ENCODE assay signal across 24 cellular contexts in genomic region chr1:17632106-17632505, GRCh38.
DNase-seq lines count a peak whose midpoint lies in the region; ATAC-seq, FAIRE-seq and TF ChIP-seq lines count a peak whose summit lies in the region.
"Had no signal": no experiment of that assay in that cellular context is flagged by ENCODE, and none has a peak within 500 bp of the region (broad histone marks: within the 10 kb centered on the region; RNA-seq: fewer than 3 reads in every experiment).

No MANE protein-coding gene starts in this region.

- intact Hi-C loops in CD14-positive monocyte (cut with micrococcal nuclease): loop anchor here (10.0 kb wide), 1 partner anchor 197 kb away; the partner anchor contains the start of gene RCC2 (in 2 of the 2)
- intact Hi-C loops in ascending aorta (cut with DNase I): loop anchor here (2.0 to 10.0 kb wide), 4 partner anchors 13 to 577 kb away; partner anchors contain the start of gene SDHB
- intact Hi-C loops in HepG2 (cut with micrococcal nuclease; ENCODE audit: unreplicated experiment): no loop called here
- intact Hi-C loops in tibial artery (cut with DNase I; ENCODE audit: low total_unique reads): no loop called here
- intact Hi-C loops in left colon (cut with DNase I, micrococcal nuclease): no loop called here

- WGBS in HepG2 (ENCODE audit: low lambda C conversion rate): 98% methylated on average over 17 of the region's 19 CpGs

- H3K9me3 ChIP-seq in ascending aorta (no peaks in the 10 kb centered on the region), HepG2 (ENCODE audit: low read length) (no peaks in the 10 kb centered on the region), tibial artery (no peaks in the 10 kb centered on the region)
- H3K9me3 ChIP-seq: BLaER1, MG63 had no signal

- no peak for TF ChIP-seq RAD21 in HepG2 (CRISPR knock-in tag; IDR thresholded peaks at IDR 0.05)

- CTCF ChIA-PET in HepG2 (lab: Yijun Ruan, JAX; ENCODE audit: low intra/inter-chr PET ratio, low total read pairs): no interaction called here

- peaks cover 92% of the 10 kb centered on the region for H3K4me1 Mint-ChIP-seq in CD14-positive monocyte

- no peaks in the 10 kb centered on the region; the same call in 1 of the 2 replicates for H4K20me1 ChIP-seq in HepG2 (ENCODE audit: insufficient read depth, low read length)

- H3K4me3 ChIP-seq in ascending aorta (no peak overlapping the region), HepG2 (replicated peaks in 1 of 3; ENCODE audit: insufficient read depth in 1 of 3, low read depth in 2 of 3, low read length in 3 of 3) (no peak overlapping the region), tibial artery (no peak overlapping the region)
- H3K4me3 ChIP-seq: BLaER1, MG63, SK-N-MC had no signal

- no peak overlapping the region for H2AFZ ChIP-seq in HepG2 (ENCODE audit: low read length)

- H3K36me3 ChIP-seq in ascending aorta (peaks cover 75 to 78% of the 10 kb centered on the region in 2 donors), HepG2 (replicated peaks in 1 of 2; ENCODE audit: control insufficient read depth in 1 of 2, insufficient read depth in 2 of 2, low read length in 2 of 2) (peaks cover 67 to 84% of the 10 kb centered on the region in 2 experiments), tibial artery (peaks cover 67 to 88% (median 69%) of the 10 kb centered on the region in 3 donors)

- H3K4me1 ChIP-seq in ascending aorta (peaks cover 23 to 63% of the 10 kb centered on the region in 2 donors), HepG2 (ENCODE audit: insufficient read depth, low read length) (no peaks in the 10 kb centered on the region), tibial artery (peaks cover 0 to 97% (median 65%) of the 10 kb centered on the region in 4 donors)

- no peak for FAIRE-seq in HepG2 (lab: Jason Lieb, UNC)
- FAIRE-seq: GM12891 had no signal

- TF ChIP-seq CTCF in CD14-positive monocyte (IDR thresholded peaks at IDR 0.05) (no peak), ascending aorta (IDR thresholded peaks at IDR 0.05) (no peak), HepG2 (CRISPR knock-in tag; IDR thresholded peaks at IDR 0.05) (no peak), tibial artery (IDR thresholded peaks at IDR 0.05) (no peak)

- TF ChIP-seq EP300 in HepG2 (IDR thresholded peaks at IDR 0.05; ENCODE audit: low read depth in 2 of 2, low read length in 2 of 2) (no peak), HepG2 (CRISPR knock-in tag; IDR thresholded peaks at IDR 0.05; ENCODE audit: borderline replicate concordance) (no peak)

- H3K27me3 ChIP-seq in ascending aorta (no peaks in the 10 kb centered on the region), HepG2 (ENCODE audit: control insufficient read depth in 1 of 2, insufficient read depth in 2 of 2, low read length in 2 of 2) (no peaks in the 10 kb centered on the region), tibial artery (no peaks in the 10 kb centered on the region)
- H3K27me3 ChIP-seq: BLaER1, MG63 had no signal

- no peak overlapping the region for H3K4me3 Mint-ChIP-seq in CD14-positive monocyte
- H3K4me3 Mint-ChIP-seq: CD8-positive, alpha-beta T cell had no signal

- peaks cover 75 to 92% of the 10 kb centered on the region in 2 donors for H3K36me3 Mint-ChIP-seq in CD14-positive monocyte
- H3K36me3 Mint-ChIP-seq: CD8-positive, alpha-beta T cell had no signal

- no peak for DNase-seq in CD14-positive monocyte (ENCODE audit: low spot score)
- no peak for DNase-seq in ascending aorta (ENCODE audit: low spot score in 2 of 2)
- no peak for DNase-seq in HepG2 (ENCODE audit: low spot score)
- DNase-seq in tibial artery: no peak
- no peak for DNase-seq in NCI-H187 (lab: John Stamatoyannopoulos, UW)
- no peak for DNase-seq in left colon
- DNase-seq: ACHN, Calu3, DMS153, H7, Kasumi-1, NCI-H1417, NCI-H187 treated with DMSO at 0.1 percent for 48 hours, NCI-H2107, NCI-H446 treated with DMSO at 0.1 percent for 48 hours, NCI-H526 treated with DMSO at 0.1 percent for 48 hours, SHP77 treated with DMSO at 0.1 percent for 48 hours had no signal

- H3K27ac ChIP-seq in ascending aorta (peak overlapping the region; percentile 91 to 97), HepG2 (ENCODE audit: extremely low read length, insufficient read depth, low read length) (no peak overlapping the region), tibial artery (peak overlapping the region; percentile 96 to 100)
- H3K27ac ChIP-seq: BLaER1, RWPE1, SK-N-MC had no signal

- BruUV-seq in HepG2 (replicated peaks; lab: Mats Ljungman, UMichigan): no TSS peak

- ATAC-seq in HepG2: no peak
- no peak for ATAC-seq in left colon
- ATAC-seq in esophagus mucosa: no peak
- ATAC-seq: CD8-positive, alpha-beta T cell had no signal

- TF ChIP-seq POLR2A in HepG2 (IDR thresholded peaks at IDR 0.05; ENCODE audit: insufficient read depth in 1 of 2, low read depth in 2 of 2, low read length in 2 of 2): no peak

- no peaks in the 10 kb centered on the region for H3K9me3 Mint-ChIP-seq in CD14-positive monocyte
- H3K9me3 Mint-ChIP-seq: CD8-positive, alpha-beta T cell had no signal

- in situ Hi-C loops in HepG2 (cut with HindIII; ENCODE audit: extremely low pct_ligation_motif_present, low pct_unique_long_range_greater_than_20kb): no loop called here

- H3K9ac ChIP-seq in HepG2 (ENCODE audit: insufficient read depth, low read depth, low read length): no peak overlapping the region
- H3K9ac ChIP-seq: BLaER1 had no signal

- H3K27me3 Mint-ChIP-seq in CD14-positive monocyte (ENCODE audit: low read depth in 3 of 3): no peaks in the 10 kb centered on the region

- H3K4me2 ChIP-seq in HepG2 (ENCODE audit: low read depth, low read length): no peak overlapping the region
- H3K4me2 ChIP-seq: BLaER1 had no signal

- peak overlapping the region; percentile 96 to 100 (median 99) for H3K27ac Mint-ChIP-seq in CD14-positive monocyte
- H3K27ac Mint-ChIP-seq: CD8-positive, alpha-beta T cell had no signal

- POLR2A ChIA-PET in HepG2 (lab: Yijun Ruan, JAX): no interaction called here

- H3K79me2 ChIP-seq in HepG2 (ENCODE audit: insufficient read depth, low read length): no peaks in the 10 kb centered on the region

TF ChIP-seq in HepG2, 621 proteins besides CTCF, POLR2A, EP300 and RAD21:
- TF ChIP-seq RBFOX2 (IDR thresholded peaks at IDR 0.05; ENCODE audit: low read depth, low read length): peak; percentile 42; the same call in 1 of the 2 replicates
- no peak for TF ChIP-seq ZNF205 (CRISPR knock-in tag; IDR thresholded peaks at IDR 0.05)
- TF ChIP-seq AGO2 (optimal IDR thresholded peaks at IDR 0.05; ENCODE audit: low read depth, low read length): peak; percentile 57

Comparison
In these comparisons a context has a peak if more than half of its experiments do, and no peak if none do; other contexts are left out.
1. intact Hi-C loops: an anchor here in CD14-positive monocyte (10.0 kb wide) and ascending aorta (2.0 to 10.0 kb wide); none called in HepG2, tibial artery and left colon.